ENCODE assay signal across 8 cellular contexts in the genomic region with DNA sequence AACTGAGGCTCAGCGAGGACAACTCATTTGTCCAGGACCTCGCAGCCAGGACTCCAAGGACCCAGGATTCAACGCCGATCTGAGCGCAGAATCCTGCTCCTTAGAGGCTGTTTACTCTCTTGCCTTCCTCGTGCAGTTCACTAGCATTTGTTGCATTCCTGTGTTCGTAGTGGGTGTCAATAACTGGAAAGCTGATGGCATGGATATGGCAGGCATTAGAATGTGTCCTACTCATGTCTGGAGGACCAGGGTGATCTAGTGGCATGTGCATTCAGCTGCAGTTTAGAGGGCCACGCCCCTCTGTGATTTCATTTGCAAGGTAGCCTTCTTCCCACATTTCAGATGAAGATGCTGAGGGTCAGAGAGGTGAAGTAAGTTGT. TPM values are rescaled to one million over a fixed set of nuclear protein-coding genes. Genes with fewer than 3 reads are reported as not detected.
DNase-seq lines count a peak whose midpoint lies in the region; ATAC-seq, FAIRE-seq and TF ChIP-seq lines count a peak whose summit lies in the region.

No MANE protein-coding gene starts in this region.

- FAIRE-seq in GM12891 (lab: Jason Lieb, UNC), result no peak

- peaks cover 24 to 85% (median 56%) of the 10 kb centered on the region in 10 experiments for H3K4me1 ChIP-seq in BLaER1 treated with 17β-estradiol and CSF1 and Interleukin-3, amounts not matched to agents 10 nM and 100 nM
- peaks cover 66 to 69% of the 10 kb centered on the region in 2 experiments for H3K4me1 ChIP-seq in neutrophil (ENCODE audit: control insufficient read depth in 1 of 2, insufficient read depth in 1 of 2, low read depth in 1 of 2, low read length in 1 of 2)

- peak overlapping the region; percentile 33 to 73 (median 62); a peak in 19 of 20 replicates for H3K4me3 ChIP-seq in BLaER1 treated with 17β-estradiol and CSF1 and Interleukin-3, amounts not matched to agents 10 nM and 100 nM
- H3K4me3 ChIP-seq in NB4 (ENCODE audit: low read depth, low read length) (peak overlapping the region; percentile 27), epithelial cell of proximal tubule (ENCODE audit: low read depth, low read length) (peak overlapping the region; percentile 64), neutrophil (ENCODE audit: low read depth in 1 of 2, low read length in 1 of 2) (peak overlapping the region; percentile 75 to 81)

- no peak for ATAC-seq in GM18505 (IDR thresholded peaks at IDR 0.05; ENCODE audit: unreplicated experiment)
- ATAC-seq in GM21576 (IDR thresholded peaks at IDR 0.05; ENCODE audit: unreplicated experiment), result no peak

- peaks cover 0 to 16% (median 8%) of the 10 kb centered on the region in 11 experiments; a peak in 11 of 22 replicates for H3K27me3 ChIP-seq in BLaER1 treated with 17β-estradiol and CSF1 and Interleukin-3, amounts not matched to agents 10 nM and 100 nM
- peaks cover 8% of the 10 kb centered on the region for H3K27me3 ChIP-seq in neutrophil

- peaks cover 0 to 28% (median 19%) of the 10 kb centered on the region in 11 experiments; a peak in 15 of 22 replicates for H4K20me1 ChIP-seq in BLaER1 treated with 17β-estradiol and CSF1 and Interleukin-3, amounts not matched to agents 10 nM and 100 nM

- peak overlapping the region; percentile 81 to 99 (median 96) for H3K4me2 ChIP-seq in BLaER1 treated with 17β-estradiol and CSF1 and Interleukin-3, amounts not matched to agents 10 nM and 100 nM

- no peak for DNase-seq in NB4 (ENCODE audit: low read depth)
- no peak for DNase-seq in epithelial cell of proximal tubule (ENCODE audit: low read depth)
- no peak for DNase-seq in GM12891 (ENCODE audit: insufficient read length, low spot score)
- no peak for DNase-seq in GM10266 (ENCODE audit: extremely low spot score)

- H3K36me3 ChIP-seq in BLaER1 treated with 17β-estradiol and CSF1 and Interleukin-3, amounts not matched to agents 10 nM and 100 nM, result peaks cover 0 to 10% (median 0%) of the 10 kb centered on the region in 11 experiments; a peak in 4 of 22 replicates
- H3K36me3 ChIP-seq in neutrophil, result peaks cover 21% of the 10 kb centered on the region

- H3K9me3 ChIP-seq in BLaER1 treated with 17β-estradiol and CSF1 and Interleukin-3, amounts not matched to agents 10 nM and 100 nM (replicated peaks in 1 of 11), result peaks cover 0 to 7% (median 0%) of the 10 kb centered on the region in 11 experiments; a peak in 2 of 22 replicates
- H3K9me3 ChIP-seq in neutrophil, result no peaks in the 10 kb centered on the region

- peak overlapping the region in 9 of 11 experiments; percentile 44 to 73 (median 61); a peak in 17 of 22 replicates for H3K9ac ChIP-seq in BLaER1 treated with 17β-estradiol and CSF1 and Interleukin-3, amounts not matched to agents 10 nM and 100 nM

- no peak for TF ChIP-seq POLR2A in NB4 (IDR thresholded peaks at IDR 0.05; ENCODE audit: extremely low read depth, insufficient read length)
- no peak for TF ChIP-seq POLR2A in GM18505 (IDR thresholded peaks at IDR 0.05; ENCODE audit: borderline replicate concordance, extremely low read depth, insufficient read depth, insufficient read length)
- TF ChIP-seq POLR2A in GM12891 (IDR thresholded peaks at IDR 0.05; ENCODE audit: low read depth, low read length), result no peak

- H3K27ac ChIP-seq in BLaER1 treated with 17β-estradiol and CSF1 and Interleukin-3, amounts not matched to agents 10 nM and 100 nM, result no peak overlapping the region
- H3K27ac ChIP-seq in neutrophil, result peak overlapping the region; percentile 48

- TF ChIP-seq CTCF in NB4 (IDR thresholded peaks at IDR 0.05; ENCODE audit: low read depth, low read length) (no peak), epithelial cell of proximal tubule (conservative IDR thresholded peaks at IDR 0.05; ENCODE audit: low read depth, low read length) (no peak), neutrophil (IDR thresholded peaks at IDR 0.05) (no peak), GM10266 (IDR thresholded peaks at IDR 0.05; ENCODE audit: control insufficient read depth, insufficient read depth, low read depth, missing control alignments) (no peak)

TF ChIP-seq in GM12891, 5 proteins besides CTCF, POLR2A, EP300 and RAD21:
- TF ChIP-seq POU2F2 (IDR thresholded peaks at IDR 0.05; ENCODE audit: low read depth, low read length) (no peak), TAF1 (IDR thresholded peaks at IDR 0.05; ENCODE audit: low read depth, low read length) (no peak), PAX5 (IDR thresholded peaks at IDR 0.05; ENCODE audit: insufficient read depth, low read length, severe bottlenecking) (no peak), SPI1 (IDR thresholded peaks at IDR 0.05; ENCODE audit: low read depth, low read length) (no peak), POLR2AphosphoS5 (IDR thresholded peaks at IDR 0.05; ENCODE audit: low read depth, low read length) (no peak)
TF ChIP-seq in GM12891: peak in this region for 0.

RNA-seq across cellular contexts. Expression of gene CRISPLD2, which starts 0.5 kb away (rescaled TPM):
- total RNA-seq in epithelial cell of proximal tubule, result 5.8 and 13.7 TPM in 2 replicates
- 0.10 TPM for polyA plus RNA-seq in GM12891 (2012; ENCODE audit: low read depth, missing spikeins)

Comparison
In these comparisons a context has a peak if more than half of its experiments do, and no peak if none do; other contexts are left out.
1. H3K4me3 ChIP-seq: peak in every context shown above with its lines; median percentile 78 in neutrophil; 64 in epithelial cell of proximal tubule; 62 in BLaER1 treated with 17β-estradiol and CSF1 and Interleukin-3, amounts not matched to agents 10 nM and 100 nM; 27 in NB4.